ENCODE assay signal across 8 cellular contexts in the genomic region with DNA sequence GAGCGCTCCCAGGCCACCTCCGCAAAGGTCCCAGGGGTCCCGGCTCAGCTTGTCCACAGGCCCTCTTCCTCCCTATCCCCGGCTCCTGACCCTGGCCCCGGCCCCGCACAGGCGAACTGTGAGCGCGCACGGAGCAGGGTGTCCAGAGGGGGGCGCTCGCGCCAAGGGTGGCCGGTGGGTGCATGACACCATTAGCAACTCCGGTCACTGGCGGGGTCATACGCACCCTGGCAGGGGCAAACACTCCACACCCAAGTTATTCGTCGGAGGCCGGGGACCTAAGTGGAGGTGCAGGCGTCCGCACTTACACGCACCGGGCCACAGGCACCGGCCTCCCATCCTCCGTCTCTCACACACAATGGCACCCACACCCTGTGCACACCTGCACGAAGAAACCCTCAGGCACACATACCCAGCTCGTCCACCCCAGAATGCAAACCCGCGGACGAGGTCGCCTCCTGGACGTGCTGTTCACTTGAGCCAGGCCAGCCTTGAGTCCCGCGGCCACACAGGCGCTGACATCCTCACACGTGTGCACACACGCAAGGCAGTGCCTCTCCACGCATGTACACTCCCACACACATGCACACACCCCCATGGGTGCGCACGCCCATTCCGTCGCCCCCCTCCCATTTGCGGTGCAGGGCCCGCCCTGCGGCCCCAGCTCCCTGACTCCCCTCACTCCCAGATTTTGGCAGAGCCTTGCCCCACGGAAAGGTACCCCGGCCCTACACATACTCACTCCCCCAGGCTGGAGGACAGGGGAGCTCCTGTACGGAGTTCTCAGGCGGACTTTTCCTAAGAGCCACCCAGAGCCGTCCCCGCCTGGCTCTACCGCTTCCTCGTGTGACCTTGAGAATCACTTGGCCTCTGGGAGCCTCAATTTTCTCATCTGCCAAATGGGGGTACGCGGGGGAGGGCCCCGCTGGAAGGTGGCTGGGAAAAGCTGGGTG. TPM values are rescaled to one million over a fixed set of nuclear protein-coding genes. Genes with fewer than 3 reads are reported as not detected.
DNase-seq lines count a peak whose midpoint lies in the region; ATAC-seq and TF ChIP-seq lines count a peak whose summit lies in the region.

A gene (minus strand): TSS at position 552 of the 953 bp plus-strand sequence. CDS start 1,276 bp downstream, outside the sequence.

- no peaks in the 10 kb centered on the region for H3K36me3 Mint-ChIP-seq in type B pancreatic cell

- no CpG with 5 or more reads among the region's 57 CpGs for WGBS in trophoblast cell (ENCODE audit: extremely low coverage, insufficient coverage, insufficient read length)

- no peak within 1 kb of the TSS for H2AK5ac ChIP-seq in trophoblast cell (ENCODE audit: low read length)

- H3K14ac ChIP-seq in trophoblast cell (ENCODE audit: low read length): no peak within 1 kb of the TSS

- H3K4me3 ChIP-seq in trophoblast cell (ENCODE audit: low read depth, low read length): no peak within 1 kb of the TSS

- H4K91ac ChIP-seq in trophoblast cell (ENCODE audit: low read depth, low read length): no peak within 1 kb of the TSS

- ATAC-seq in Right ventricle myocardium superior (ENCODE audit: poor library complexity) (peak; percentile 67), GM18861 (IDR thresholded peaks at IDR 0.05; ENCODE audit: unreplicated experiment) (no peak)

- peaks cover 5% of the 10 kb centered on the region for H3K9me3 ChIP-seq in trophoblast cell (ENCODE audit: insufficient read depth, low read depth, low read length)

- no peaks in the 10 kb centered on the region for H3K9me3 Mint-ChIP-seq in type B pancreatic cell

- peak within 1 kb of the TSS; percentile 82 for H3K27ac Mint-ChIP-seq in type B pancreatic cell

- H3K79me1 ChIP-seq in trophoblast cell (ENCODE audit: low read length): no peaks in the 10 kb centered on the region

- H3K4me1 Mint-ChIP-seq in type B pancreatic cell (ENCODE audit: unreplicated experiment): peaks cover 11% of the 10 kb centered on the region

- peak within 1 kb of the TSS; percentile 85 for H3K4me3 Mint-ChIP-seq in type B pancreatic cell

- H3K23ac ChIP-seq in trophoblast cell (ENCODE audit: low read length): no peak within 1 kb of the TSS

- H3K4me1 ChIP-seq in trophoblast cell (ENCODE audit: control insufficient read depth in 1 of 2, insufficient read depth in 2 of 2, low read length in 2 of 2): peaks cover 8 to 21% of the 10 kb centered on the region in 2 experiments

- no peak within 1 kb of the TSS for H3K4ac ChIP-seq in trophoblast cell (ENCODE audit: low read depth, low read length)

- no peak within 1 kb of the TSS for H3K9ac ChIP-seq in trophoblast cell (ENCODE audit: low read length)

- no peaks in the 10 kb centered on the region for H3K79me2 ChIP-seq in trophoblast cell (ENCODE audit: control insufficient read depth, insufficient read depth, low read length, poor library complexity)

- H3K27me3 Mint-ChIP-seq in type B pancreatic cell: peaks cover 69% of the 10 kb centered on the region

- intact Hi-C loops in Right ventricle myocardium superior (cut with DNase I): no loop called here

- H4K12ac ChIP-seq in trophoblast cell (ENCODE audit: low read depth, low read length): no peak within 1 kb of the TSS

- H2AFZ ChIP-seq in trophoblast cell (ENCODE audit: insufficient read depth, low read length, poor library complexity): no peak within 1 kb of the TSS

- no peak within 1 kb of the TSS for H2BK5ac ChIP-seq in trophoblast cell (ENCODE audit: low read depth, low read length, poor library complexity)

- no peak within 1 kb of the TSS for H2BK120ac ChIP-seq in trophoblast cell (ENCODE audit: insufficient read depth, low read length, poor library complexity)

- H4K8ac ChIP-seq in trophoblast cell (ENCODE audit: low read depth, low read length): no peak within 1 kb of the TSS

- H3K4me2 ChIP-seq in trophoblast cell (ENCODE audit: low read length): peak within 1 kb of the TSS; percentile 64

- TF ChIP-seq CTCF in type B pancreatic cell (conservative IDR thresholded peaks at IDR 0.05): peak; percentile 58

- no peak within 1 kb of the TSS for H2BK12ac ChIP-seq in trophoblast cell (ENCODE audit: low read length)

- DNase-seq in NCI-H345 (lab: John Stamatoyannopoulos, UW) (peak; percentile 32), NCI-H345 treated with DMSO at 0.1 percent for 48 hours (lab: John Stamatoyannopoulos, UW; ENCODE audit: unreplicated experiment) (no peak), SIG-M5 (lab: John Stamatoyannopoulos, UW) (peak; percentile 18), Right ventricle myocardium superior (peak; percentile 93), trophoblast cell (peak in 1 of 2 donors; percentile 29), type B pancreatic cell (ENCODE audit: extremely low spot score, unreplicated experiment) (no peak)
- DNase-seq in activated naive CD4-positive, alpha-beta T cell treated with Interleukin-2 at 50 U/mL for 16 hours: peak; percentile 78

- H3K36me3 ChIP-seq in trophoblast cell (ENCODE audit: control insufficient read depth in 1 of 2, insufficient read depth in 2 of 2, low read length in 2 of 2): no peaks in the 10 kb centered on the region

- peaks cover 57% of the 10 kb centered on the region for H3K27me3 ChIP-seq in trophoblast cell (ENCODE audit: insufficient read depth, low read length)

- H3K27ac ChIP-seq in trophoblast cell (ENCODE audit: low read depth, low read length): no peak within 1 kb of the TSS

- no peak within 1 kb of the TSS for H3K18ac ChIP-seq in trophoblast cell (ENCODE audit: low read length)

RNA-seq across cellular contexts. Expression of the gene that starts here (rescaled TPM):
- 38.4 TPM for total RNA-seq in Right ventricle myocardium superior
- polyA plus RNA-seq in trophoblast cell (2013): 0.50 and 0.55 TPM in 2 replicates
- 3.0 and 11.7 TPM in 2 replicates for total RNA-seq in type B pancreatic cell (ENCODE audit: low replicate concordance)

Comparison
In these comparisons a context has a peak if more than half of its experiments do, and no peak if none do; other contexts are left out.
1. DNase-seq: peak in NCI-H345 (single experiment), SIG-M5 (single experiment), activated naive CD4-positive, alpha-beta T cell treated with Interleukin-2 at 50 U/mL for 16 hours (single experiment) and Right ventricle myocardium superior (single experiment); none in NCI-H345 treated with DMSO at 0.1 percent for 48 hours (single experiment) and type B pancreatic cell (single experiment).